Comparison of ENCODE assay signal across 10 cellular contexts in genomic region chr3:177263615-177264365, GRCh38.
A peak's percentile ranks its signal among the peaks of the same experiment; 100 is the strongest.
DNase-seq lines count a peak whose midpoint lies in the region; ATAC-seq and TF ChIP-seq lines count a peak whose summit lies in the region.
"Had no signal": no experiment of that assay in that cellular context is flagged by ENCODE, and none has a peak within 500 bp of the region (broad histone marks: within the 10 kb centered on the region; RNA-seq: fewer than 3 reads in every experiment).

No MANE protein-coding gene starts in this region.

- H3K36me3 ChIP-seq in GM23248 (ENCODE audit: low read depth) (no peaks in the 10 kb centered on the region), neural progenitor cell (no peaks in the 10 kb centered on the region)
- H3K36me3 ChIP-seq: vagina had no signal

- H3K9me2 ChIP-seq in GM23248 (ENCODE audit: insufficient read depth): no peaks in the 10 kb centered on the region

- DNase-seq in GM23248: peak; percentile 23
- no peak for DNase-seq in neural progenitor cell (ENCODE audit: low spot score)
- DNase-seq in T-helper 17 cell: no peak
- no peak for DNase-seq in stimulated activated CD4-positive, alpha-beta T cell treated with anti-CD3 and anti-CD28 coated beads, Interleukin-4, amount 100 ng/mL, for 24 hours
- no peak for DNase-seq in activated CD4-positive, alpha-beta memory T cell treated with anti-CD3 and anti-CD28 coated beads, Interleukin-2, amount 10 ng/mL, durations not matched to agents 7 days and 5 days

- in situ Hi-C loops in GM23248 (cut with MboI): no loop called here

- WGBS in GM23248 (ENCODE audit: low coverage in 1 of 2, low lambda C conversion rate in 2 of 2, missing lambda C conversion rate in 2 of 2), 2 experiments: 74 to 78% methylated on average over 8 of the region's 8 CpGs

- peak overlapping the region; percentile 14 for H3K27ac Mint-ChIP-seq in neural progenitor cell
- no peak overlapping the region for H3K27ac Mint-ChIP-seq in T-helper 17 cell
- no peak overlapping the region for H3K27ac Mint-ChIP-seq in activated CD4-positive, alpha-beta memory T cell treated with anti-CD3 and anti-CD28 coated beads, Interleukin-2, amount 10 ng/mL, durations not matched to agents 7 days and 5 days
- H3K27ac Mint-ChIP-seq: activated naive CD8-positive, alpha-beta T cell had no signal

- H3K9ac ChIP-seq in GM23248: no peak overlapping the region
- no peak overlapping the region for H3K9ac ChIP-seq in neural progenitor cell

- H3K4me3 Mint-ChIP-seq in neural progenitor cell (no peak overlapping the region), T-helper 17 cell (no peak overlapping the region)
- H3K4me3 Mint-ChIP-seq in activated CD4-positive, alpha-beta memory T cell treated with anti-CD3 and anti-CD28 coated beads, Interleukin-2, amount 10 ng/mL, durations not matched to agents 7 days and 5 days: no peak overlapping the region
- H3K4me3 Mint-ChIP-seq: activated naive CD8-positive, alpha-beta T cell had no signal

- no peaks in the 10 kb centered on the region for H3F3A ChIP-seq in GM23248 (ENCODE audit: insufficient read depth)
- H3F3A ChIP-seq in neural progenitor cell (ENCODE audit: low read depth): no peaks in the 10 kb centered on the region

- peaks cover 6% of the 10 kb centered on the region for H3K27me3 Mint-ChIP-seq in neural progenitor cell (ENCODE audit: insufficient read depth, low read depth)
- H3K27me3 Mint-ChIP-seq in T-helper 17 cell: no peaks in the 10 kb centered on the region
- no peaks in the 10 kb centered on the region for H3K27me3 Mint-ChIP-seq in activated CD4-positive, alpha-beta memory T cell treated with anti-CD3 and anti-CD28 coated beads, Interleukin-2, amount 10 ng/mL, durations not matched to agents 7 days and 5 days
- H3K27me3 Mint-ChIP-seq: activated naive CD8-positive, alpha-beta T cell had no signal

- H3K27me3 ChIP-seq in GM23248 (replicated peaks; ENCODE audit: insufficient read depth) (no peaks in the 10 kb centered on the region), neural progenitor cell (no peaks in the 10 kb centered on the region)
- H3K27me3 ChIP-seq: vagina had no signal

- H3K4me2 ChIP-seq in GM23248 (ENCODE audit: unreplicated experiment) (no peak overlapping the region), neural progenitor cell (no peak overlapping the region)

- H4K20me1 ChIP-seq in GM23248 (ENCODE audit: insufficient read depth): no peaks in the 10 kb centered on the region
- H4K20me1 ChIP-seq in neural progenitor cell (ENCODE audit: low read depth): no peaks in the 10 kb centered on the region

- H3K27ac ChIP-seq in GM23248 (no peak overlapping the region), neural progenitor cell (no peak overlapping the region)
- H3K27ac ChIP-seq: vagina had no signal

- H2AFZ ChIP-seq in GM23248 (peak overlapping the region; percentile 56), neural progenitor cell (replicated peaks) (no peak overlapping the region)

- no peaks in the 10 kb centered on the region for H3K4me1 Mint-ChIP-seq in neural progenitor cell
- peaks cover 5% of the 10 kb centered on the region for H3K4me1 Mint-ChIP-seq in T-helper 17 cell
- H3K4me1 Mint-ChIP-seq in activated CD4-positive, alpha-beta memory T cell treated with anti-CD3 and anti-CD28 coated beads, Interleukin-2, amount 10 ng/mL, durations not matched to agents 7 days and 5 days: no peaks in the 10 kb centered on the region

- POLR2A ChIA-PET in activated CD4-positive, alpha-beta memory T cell treated with anti-CD3 and anti-CD28 coated beads, Interleukin-2, amount 10 ng/mL, durations not matched to agents 7 days and 5 days (lab: Charles Lee): no interaction called here

- TF ChIP-seq CTCF in neural progenitor cell (IDR thresholded peaks at IDR 0.05): no peak

- no peaks in the 10 kb centered on the region for H3K9me3 ChIP-seq in GM23248 (ENCODE audit: low read depth)
- no peaks in the 10 kb centered on the region for H3K9me3 ChIP-seq in neural progenitor cell (ENCODE audit: low read depth)
- no peaks in the 10 kb centered on the region for H3K9me3 ChIP-seq in T-helper 17 cell (ENCODE audit: control insufficient read depth, low read length, poor library complexity, severe bottlenecking)
- H3K9me3 ChIP-seq: vagina had no signal

- H3K4me3 ChIP-seq in GM23248: no peak overlapping the region
- no peak overlapping the region for H3K4me3 ChIP-seq in neural progenitor cell
- H3K4me3 ChIP-seq: vagina had no signal

- H3K4me1 ChIP-seq in GM23248 (ENCODE audit: insufficient read depth) (no peaks in the 10 kb centered on the region), neural progenitor cell (no peaks in the 10 kb centered on the region)
- H3K4me1 ChIP-seq: vagina had no signal

- H3K36me3 Mint-ChIP-seq in neural progenitor cell: no peaks in the 10 kb centered on the region
- H3K36me3 Mint-ChIP-seq in T-helper 17 cell (ENCODE audit: low read depth): no peaks in the 10 kb centered on the region
- no peaks in the 10 kb centered on the region for H3K36me3 Mint-ChIP-seq in activated CD4-positive, alpha-beta memory T cell treated with anti-CD3 and anti-CD28 coated beads, Interleukin-2, amount 10 ng/mL, durations not matched to agents 7 days and 5 days (ENCODE audit: low read depth)

- CTCF ChIA-PET in activated CD4-positive, alpha-beta memory T cell treated with anti-CD3 and anti-CD28 coated beads, Interleukin-2, amount 10 ng/mL, durations not matched to agents 7 days and 5 days (lab: Charles Lee): no interaction called here

- ATAC-seq in GM18508 (IDR thresholded peaks at IDR 0.05; ENCODE audit: insufficient read depth, unreplicated experiment): peak; percentile 57
- ATAC-seq in SK-N-SH treated with all-trans-retinoic acid at 6 μM for 48 hours: peak; percentile 54
- no peak for ATAC-seq in HG03280 (IDR thresholded peaks at IDR 0.05; ENCODE audit: unreplicated experiment)
- ATAC-seq in T-helper 17 cell: no peak

- H3K9me3 Mint-ChIP-seq in neural progenitor cell: peaks cover 2% of the 10 kb centered on the region
- no peaks in the 10 kb centered on the region for H3K9me3 Mint-ChIP-seq in activated CD4-positive, alpha-beta memory T cell treated with anti-CD3 and anti-CD28 coated beads, Interleukin-2, amount 10 ng/mL, durations not matched to agents 7 days and 5 days

- H3K79me2 ChIP-seq in GM23248 (ENCODE audit: insufficient read depth) (no peaks in the 10 kb centered on the region), neural progenitor cell (ENCODE audit: low read depth) (no peaks in the 10 kb centered on the region)

TF ChIP-seq in SK-N-SH treated with all-trans-retinoic acid at 6 μM for 48 hours, 23 proteins besides CTCF, POLR2A, EP300 and RAD21:
- no peak for TF ChIP-seq SNAI2 (CRISPR knock-in tag; IDR thresholded peaks at IDR 0.05)

Comparison
In these comparisons a context has a peak if more than half of its experiments do, and no peak if none do; other contexts are left out.
1. ATAC-seq: peak in GM18508 (single experiment) and SK-N-SH treated with all-trans-retinoic acid at 6 μM for 48 hours (single experiment); none in HG03280 (single experiment) and T-helper 17 cell (single experiment).